In the genomic region with DNA sequence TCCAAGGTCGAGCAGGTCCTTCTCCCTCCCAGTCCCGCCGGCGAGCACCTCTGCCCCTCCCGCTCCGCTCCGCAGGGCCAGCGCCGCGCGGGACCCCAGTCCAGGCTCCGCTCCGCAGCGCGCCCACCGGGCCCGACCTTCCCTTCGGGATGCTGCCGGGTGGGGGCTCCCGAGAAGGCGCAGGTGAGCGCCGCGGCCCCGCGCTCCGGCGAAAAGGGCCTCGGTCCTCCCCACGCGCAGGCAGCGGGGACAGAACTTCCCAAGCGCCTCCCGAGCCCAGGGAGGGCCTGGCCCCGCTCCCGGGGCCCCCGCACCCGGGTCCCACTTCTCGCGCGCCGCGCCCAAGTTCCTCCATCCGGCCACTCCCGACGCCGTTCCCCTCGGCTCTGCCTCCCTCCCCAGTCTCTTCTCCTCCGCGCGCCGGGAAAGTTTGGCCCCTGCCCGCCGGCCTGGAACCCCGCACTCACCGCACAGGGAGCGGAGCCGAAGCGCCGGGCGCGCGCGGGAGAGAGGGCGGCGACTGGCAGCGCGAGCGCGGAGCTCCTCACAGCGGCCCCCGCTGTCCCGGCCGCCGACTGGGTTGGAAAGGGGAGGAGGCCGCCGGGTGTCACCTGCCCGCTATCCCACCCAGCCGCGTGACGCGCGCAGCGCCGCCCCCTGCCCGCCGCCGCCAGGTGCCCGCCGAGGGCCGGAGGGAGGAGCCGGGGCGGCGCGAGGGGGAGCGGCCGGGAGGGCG, we compare ENCODE assay signal across 1 cellular context.
TF ChIP-seq lines count a peak whose summit lies in the region.

ELOVL7 (minus strand) TSS at position 577 of the 736 bp plus-strand sequence. CDS start 56,872 bp downstream, outside the sequence.

TF ChIP-seq in HEK293, 187 proteins besides CTCF, POLR2A, EP300 and RAD21 (continued from another document and continues in another):
- TF ChIP-seq KLF1 (tag by site-specific recombination; IDR thresholded peaks at IDR 0.05) = peak; percentile 39; the same call in 1 of the 2 replicates
- TF ChIP-seq ZNF549 (tag by site-specific recombination; IDR thresholded peaks at IDR 0.05) = no peak
- peak; percentile 55 for TF ChIP-seq ZNF2 (tag by site-specific recombination; IDR thresholded peaks at IDR 0.05)
- no peak for TF ChIP-seq ZNF112 (tag by site-specific recombination; IDR thresholded peaks at IDR 0.05)
- no peak for TF ChIP-seq ZNF24 (tag by site-specific recombination; IDR thresholded peaks at IDR 0.05)
- TF ChIP-seq MEIS1 (CRISPR knock-in tag; IDR thresholded peaks at IDR 0.05; ENCODE audit: borderline replicate concordance) = no peak
- no peak for TF ChIP-seq ZNF302 (tag by site-specific recombination; IDR thresholded peaks at IDR 0.05; ENCODE audit: low read depth)
- TF ChIP-seq KLF7 (tag by site-specific recombination; IDR thresholded peaks at IDR 0.05; ENCODE audit: borderline replicate concordance) = 0 out of 2 replicates have a peak, but pooled peaks have one; percentile 16
- TF ChIP-seq ZNF121 (tag by site-specific recombination; IDR thresholded peaks at IDR 0.05) = no peak
- TF ChIP-seq, protein P1, sequence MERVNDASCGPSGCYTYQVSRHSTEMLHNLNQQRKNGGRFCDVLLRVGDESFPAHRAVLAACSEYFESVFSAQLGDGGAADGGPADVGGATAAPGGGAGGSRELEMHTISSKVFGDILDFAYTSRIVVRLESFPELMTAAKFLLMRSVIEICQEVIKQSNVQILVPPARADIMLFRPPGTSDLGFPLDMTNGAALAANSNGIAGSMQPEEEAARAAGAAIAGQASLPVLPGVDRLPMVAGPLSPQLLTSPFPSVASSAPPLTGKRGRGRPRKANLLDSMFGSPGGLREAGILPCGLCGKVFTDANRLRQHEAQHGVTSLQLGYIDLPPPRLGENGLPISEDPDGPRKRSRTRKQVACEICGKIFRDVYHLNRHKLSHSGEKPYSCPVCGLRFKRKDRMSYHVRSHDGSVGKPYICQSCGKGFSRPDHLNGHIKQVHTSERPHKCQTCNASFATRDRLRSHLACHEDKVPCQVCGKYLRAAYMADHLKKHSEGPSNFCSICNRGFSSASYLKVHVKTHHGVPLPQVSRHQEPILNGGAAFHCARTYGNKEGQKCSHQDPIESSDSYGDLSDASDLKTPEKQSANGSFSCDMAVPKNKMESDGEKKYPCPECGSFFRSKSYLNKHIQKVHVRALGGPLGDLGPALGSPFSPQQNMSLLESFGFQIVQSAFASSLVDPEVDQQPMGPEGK (tag by site-specific recombination; IDR thresholded peaks at IDR 0.05) = no peak; the same call in none of the 2 replicates
- TF ChIP-seq ZFHX2 (tag by site-specific recombination; conservative IDR thresholded peaks at IDR 0.05) = no peak
- no peak for TF ChIP-seq ZNF433 (tag by site-specific recombination; IDR thresholded peaks at IDR 0.05; ENCODE audit: low read depth)
- no peak for TF ChIP-seq IKZF3 (tag by site-specific recombination; IDR thresholded peaks at IDR 0.05)
- peak; percentile 16; the same call in 1 of the 2 replicates for TF ChIP-seq KLF8 (tag by site-specific recombination; IDR thresholded peaks at IDR 0.05)
- TF ChIP-seq ZNF473 (tag by site-specific recombination; IDR thresholded peaks at IDR 0.05) = no peak
- no peak for TF ChIP-seq OSR2 (tag by site-specific recombination; IDR thresholded peaks at IDR 0.05)
- TF ChIP-seq ZSCAN23 (tag by site-specific recombination; IDR thresholded peaks at IDR 0.05) = no peak
- TF ChIP-seq ZNF785 (tag by site-specific recombination; IDR thresholded peaks at IDR 0.05) = no peak
- no peak for TF ChIP-seq ELK4 (IDR thresholded peaks at IDR 0.05; ENCODE audit: borderline replicate concordance, low read depth, low read length)
- TF ChIP-seq ZNF138 (tag by site-specific recombination; IDR thresholded peaks at IDR 0.05; ENCODE audit: borderline replicate concordance) = no peak
- TF ChIP-seq ZNF239 (tag by site-specific recombination; IDR thresholded peaks at IDR 0.05) = no peak
- TF ChIP-seq FEZF1 (tag by site-specific recombination; IDR thresholded peaks at IDR 0.05) = no peak
- TF ChIP-seq ZNF404 (tag by site-specific recombination; IDR thresholded peaks at IDR 0.05) = no peak
- TF ChIP-seq ZNF776 (tag by site-specific recombination; IDR thresholded peaks at IDR 0.05; ENCODE audit: borderline replicate concordance) = no peak
- peak; percentile 99 for TF ChIP-seq ZBTB20 (tag by site-specific recombination; IDR thresholded peaks at IDR 0.05)
- no peak for TF ChIP-seq ZNF768 (tag by site-specific recombination; IDR thresholded peaks at IDR 0.05)
- no peak for TF ChIP-seq ZNF37A (tag by site-specific recombination; IDR thresholded peaks at IDR 0.05)
- TF ChIP-seq ZNF514 (tag by site-specific recombination; IDR thresholded peaks at IDR 0.05) = no peak
- TF ChIP-seq, protein P2, sequence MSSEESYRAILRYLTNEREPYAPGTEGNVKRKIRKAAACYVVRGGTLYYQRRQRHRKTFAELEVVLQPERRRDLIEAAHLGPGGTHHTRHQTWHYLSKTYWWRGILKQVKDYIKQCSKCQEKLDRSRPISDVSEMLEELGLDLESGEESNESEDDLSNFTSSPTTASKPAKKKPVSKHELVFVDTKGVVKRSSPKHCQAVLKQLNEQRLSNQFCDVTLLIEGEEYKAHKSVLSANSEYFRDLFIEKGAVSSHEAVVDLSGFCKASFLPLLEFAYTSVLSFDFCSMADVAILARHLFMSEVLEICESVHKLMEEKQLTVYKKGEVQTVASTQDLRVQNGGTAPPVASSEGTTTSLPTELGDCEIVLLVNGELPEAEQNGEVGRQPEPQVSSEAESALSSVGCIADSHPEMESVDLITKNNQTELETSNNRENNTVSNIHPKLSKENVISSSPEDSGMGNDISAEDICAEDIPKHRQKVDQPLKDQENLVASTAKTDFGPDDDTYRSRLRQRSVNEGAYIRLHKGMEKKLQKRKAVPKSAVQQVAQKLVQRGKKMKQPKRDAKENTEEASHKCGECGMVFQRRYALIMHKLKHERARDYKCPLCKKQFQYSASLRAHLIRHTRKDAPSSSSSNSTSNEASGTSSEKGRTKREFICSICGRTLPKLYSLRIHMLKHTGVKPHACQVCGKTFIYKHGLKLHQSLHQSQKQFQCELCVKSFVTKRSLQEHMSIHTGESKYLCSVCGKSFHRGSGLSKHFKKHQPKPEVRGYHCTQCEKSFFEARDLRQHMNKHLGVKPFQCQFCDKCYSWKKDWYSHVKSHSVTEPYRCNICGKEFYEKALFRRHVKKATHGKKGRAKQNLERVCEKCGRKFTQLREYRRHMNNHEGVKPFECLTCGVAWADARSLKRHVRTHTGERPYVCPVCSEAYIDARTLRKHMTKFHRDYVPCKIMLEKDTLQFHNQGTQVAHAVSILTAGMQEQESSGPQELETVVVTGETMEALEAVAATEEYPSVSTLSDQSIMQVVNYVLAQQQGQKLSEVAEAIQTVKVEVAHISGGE (tag by site-specific recombination; conservative IDR thresholded peaks at IDR 0.05; ENCODE audit: low read depth) = 0 out of 2 replicates have a peak, but pooled peaks have one; percentile 18
- no peak for TF ChIP-seq ZNF416 (tag by site-specific recombination; IDR thresholded peaks at IDR 0.05)
- no peak for TF ChIP-seq ZNF747 (tag by site-specific recombination; IDR thresholded peaks at IDR 0.05)
- no peak for TF ChIP-seq ZNF133 (tag by site-specific recombination; IDR thresholded peaks at IDR 0.05)
- TF ChIP-seq ZNF660 (tag by site-specific recombination; IDR thresholded peaks at IDR 0.05) = peak; percentile 60
- TF ChIP-seq REPIN1 (tag by site-specific recombination; IDR thresholded peaks at IDR 0.05; ENCODE audit: low read depth) = no peak
- no peak for TF ChIP-seq ZNF791 (tag by site-specific recombination; IDR thresholded peaks at IDR 0.05)
- no peak for TF ChIP-seq ZNF202 (tag by site-specific recombination; IDR thresholded peaks at IDR 0.05; ENCODE audit: borderline replicate concordance)
- no peak for TF ChIP-seq ZFP41 (tag by site-specific recombination; IDR thresholded peaks at IDR 0.05; ENCODE audit: borderline replicate concordance)
- no peak for TF ChIP-seq ZNF664 (tag by site-specific recombination; IDR thresholded peaks at IDR 0.05)
- TF ChIP-seq GLI2 (tag by site-specific recombination; IDR thresholded peaks at IDR 0.05; ENCODE audit: borderline replicate concordance, low read depth) = no peak
- TF ChIP-seq ZNF169 (tag by site-specific recombination; IDR thresholded peaks at IDR 0.05) = no peak
- TF ChIP-seq ZNF580 (tag by site-specific recombination; IDR thresholded peaks at IDR 0.05) = no peak
- TF ChIP-seq PRDM2 (tag by site-specific recombination; IDR thresholded peaks at IDR 0.05; ENCODE audit: borderline replicate concordance) = no peak
- TF ChIP-seq ZNF654 (tag by site-specific recombination; IDR thresholded peaks at IDR 0.05; ENCODE audit: low read depth) = no peak
- no peak for TF ChIP-seq GLI4 (tag by site-specific recombination; IDR thresholded peaks at IDR 0.05)
- no peak for TF ChIP-seq ZNF16 (tag by site-specific recombination; IDR thresholded peaks at IDR 0.05; ENCODE audit: low read depth)
- TF ChIP-seq, protein P3, sequence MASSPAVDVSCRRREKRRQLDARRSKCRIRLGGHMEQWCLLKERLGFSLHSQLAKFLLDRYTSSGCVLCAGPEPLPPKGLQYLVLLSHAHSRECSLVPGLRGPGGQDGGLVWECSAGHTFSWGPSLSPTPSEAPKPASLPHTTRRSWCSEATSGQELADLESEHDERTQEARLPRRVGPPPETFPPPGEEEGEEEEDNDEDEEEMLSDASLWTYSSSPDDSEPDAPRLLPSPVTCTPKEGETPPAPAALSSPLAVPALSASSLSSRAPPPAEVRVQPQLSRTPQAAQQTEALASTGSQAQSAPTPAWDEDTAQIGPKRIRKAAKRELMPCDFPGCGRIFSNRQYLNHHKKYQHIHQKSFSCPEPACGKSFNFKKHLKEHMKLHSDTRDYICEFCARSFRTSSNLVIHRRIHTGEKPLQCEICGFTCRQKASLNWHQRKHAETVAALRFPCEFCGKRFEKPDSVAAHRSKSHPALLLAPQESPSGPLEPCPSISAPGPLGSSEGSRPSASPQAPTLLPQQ (tag by site-specific recombination; IDR thresholded peaks at IDR 0.05) = peak; percentile 8
- TF ChIP-seq ZNF248 (tag by site-specific recombination; IDR thresholded peaks at IDR 0.05) = no peak
- no peak for TF ChIP-seq PRDM1 (tag by site-specific recombination; IDR thresholded peaks at IDR 0.05)
- TF ChIP-seq ZEB2 (tag by site-specific recombination; IDR thresholded peaks at IDR 0.05) = 0 out of 2 replicates have a peak, but pooled peaks have one; percentile 52
- TF ChIP-seq, protein P4, sequence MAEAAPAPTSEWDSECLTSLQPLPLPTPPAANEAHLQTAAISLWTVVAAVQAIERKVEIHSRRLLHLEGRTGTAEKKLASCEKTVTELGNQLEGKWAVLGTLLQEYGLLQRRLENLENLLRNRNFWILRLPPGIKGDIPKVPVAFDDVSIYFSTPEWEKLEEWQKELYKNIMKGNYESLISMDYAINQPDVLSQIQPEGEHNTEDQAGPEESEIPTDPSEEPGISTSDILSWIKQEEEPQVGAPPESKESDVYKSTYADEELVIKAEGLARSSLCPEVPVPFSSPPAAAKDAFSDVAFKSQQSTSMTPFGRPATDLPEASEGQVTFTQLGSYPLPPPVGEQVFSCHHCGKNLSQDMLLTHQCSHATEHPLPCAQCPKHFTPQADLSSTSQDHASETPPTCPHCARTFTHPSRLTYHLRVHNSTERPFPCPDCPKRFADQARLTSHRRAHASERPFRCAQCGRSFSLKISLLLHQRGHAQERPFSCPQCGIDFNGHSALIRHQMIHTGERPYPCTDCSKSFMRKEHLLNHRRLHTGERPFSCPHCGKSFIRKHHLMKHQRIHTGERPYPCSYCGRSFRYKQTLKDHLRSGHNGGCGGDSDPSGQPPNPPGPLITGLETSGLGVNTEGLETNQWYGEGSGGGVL (tag by site-specific recombination; IDR thresholded peaks at IDR 0.05) = no peak; the same call in 1 of the 2 replicates
- TF ChIP-seq ZNF624 (tag by site-specific recombination; IDR thresholded peaks at IDR 0.05) = no peak
